7 cellular contexts compared by ENCODE assay signal in genomic region chr3:117160176-117160575, GRCh38.
"Had no signal": no experiment of that assay in that cellular context is flagged by ENCODE, and none has a peak within 500 bp of the region (broad histone marks: within the 10 kb centered on the region; RNA-seq: fewer than 3 reads in every experiment).

No MANE protein-coding gene starts in this region.

- DNase-seq: GM23248, GOT3, H7, HFFc6, IMR-90 had no signal

- H3K4me3 Mint-ChIP-seq: HFFc6 had no signal

- ATAC-seq: HCT116, K562 had no signal

- H3K27ac Mint-ChIP-seq: HFFc6 had no signal
